ENCODE assay signal across 10 cellular contexts in genomic region chr20:433300-433975, GRCh38. TPM values are rescaled to one million over a fixed set of nuclear protein-coding genes. Genes with fewer than 3 reads are reported as not detected.
DNase-seq lines count a peak whose midpoint lies in the region; ATAC-seq lines count a peak whose summit lies in the region.
"Had no signal": no experiment of that assay in that cellular context is flagged by ENCODE, and none has a peak within 500 bp of the region (broad histone marks: within the 10 kb centered on the region; RNA-seq: fewer than 3 reads in every experiment).

No MANE protein-coding gene starts in this region.

- H3K36me3 ChIP-seq in mesodermal cell (ENCODE audit: control insufficient read depth, insufficient read depth, low read length): peaks cover 68% of the 10 kb centered on the region

- no peak overlapping the region for H3K4me3 ChIP-seq in mesodermal cell (ENCODE audit: extremely low read depth, insufficient read depth, low read length, poor library complexity, severe bottlenecking)
- H3K4me3 ChIP-seq: thoracic aorta had no signal

- H3K9me3 ChIP-seq in mesodermal cell (ENCODE audit: control insufficient read depth, low read length): no peaks in the 10 kb centered on the region
- H3K9me3 ChIP-seq: thoracic aorta had no signal

- ATAC-seq in GM19351 (IDR thresholded peaks at IDR 0.05; ENCODE audit: unreplicated experiment) (peak; percentile 81), HG03432 (IDR thresholded peaks at IDR 0.05; ENCODE audit: unreplicated experiment) (peak; percentile 87)

- H3K27ac ChIP-seq in mesodermal cell (ENCODE audit: low read depth, low read length, severe bottlenecking): peak overlapping the region; percentile 18
- H3K27ac ChIP-seq: thoracic aorta had no signal

- WGBS in mesodermal cell (ENCODE audit: insufficient coverage in 2 of 2), 2 experiments: 95 to 98% methylated on average over 9 to 10 of the region's 12 CpGs

- DNase-seq in A172 (ENCODE audit: low spot score) (peak; percentile 53), COR-L47 (lab: John Stamatoyannopoulos, UW) (no peak), iPS-NIHi7 (ENCODE audit: extremely low spot score) (no peak), NCI-H1048 (lab: John Stamatoyannopoulos, UW) (no peak)
- peak; percentile 67 to 73 for DNase-seq in activated CD8-positive, alpha-beta memory T cell treated with anti-CD3 and anti-CD28 coated beads for 4 hours (ENCODE audit: low read depth in 2 of 2)
- DNase-seq: DND-41 had no signal

- H3K4me1 ChIP-seq in mesodermal cell (ENCODE audit: control insufficient read depth, insufficient read depth, low read length, poor library complexity, severe bottlenecking): no peaks in the 10 kb centered on the region

RNA-seq across cellular contexts. Expression of gene RBCK1, which starts 25.3 kb away (rescaled TPM):
- total RNA-seq in A172 (2014; rRNA removed; shearing (Covaris generic)): 101 and 129 TPM in 2 replicates
- polyA plus RNA-seq in mesodermal cell (2013, experiment 1 of 2): 61.7 TPM
- 56.2 TPM for polyA plus RNA-seq in mesodermal cell (2013, experiment 2 of 2)

RNA-seq across cellular contexts. Expression of gene TBC1D20, which starts 28.9 kb away (rescaled TPM):
- total RNA-seq in A172 (2014; rRNA removed; shearing (Covaris generic)): 29.6 and 29.7 TPM in 2 replicates
- 25.4 TPM for polyA plus RNA-seq in mesodermal cell (2013, experiment 1 of 2)
- polyA plus RNA-seq in mesodermal cell (2013, experiment 2 of 2): 21.6 TPM

RNA-seq across cellular contexts. Expression of gene TRIB3, which starts 52.9 kb away (rescaled TPM):
- 23.2 and 25.6 TPM in 2 replicates for total RNA-seq in A172 (2014; rRNA removed; shearing (Covaris generic))
- polyA plus RNA-seq in mesodermal cell (2013, experiment 1 of 2): 20.7 TPM
- 13.8 TPM for polyA plus RNA-seq in mesodermal cell (2013, experiment 2 of 2)

Comparison
In these comparisons a context has a peak if more than half of its experiments do, and no peak if none do; other contexts are left out.
1. DNase-seq: peak in A172 (single experiment) and activated CD8-positive, alpha-beta memory T cell treated with anti-CD3 and anti-CD28 coated beads for 4 hours (2 of 2); none in COR-L47 (single experiment), iPS-NIHi7 (single experiment) and NCI-H1048 (single experiment).